In genomic region chr3:16332904-16333426, GRCh38 we compare ENCODE assay signal across 1 cellular context.
TF ChIP-seq lines count a peak whose summit lies in the region.

No MANE protein-coding gene starts in this region.

TF ChIP-seq in HepG2, 621 proteins besides CTCF, POLR2A, EP300 and RAD21 (continued from another document and continues in another):
- TF ChIP-seq FOXP1 (IDR thresholded peaks at IDR 0.05) (no peak), FOXP1 (CRISPR knock-in tag; IDR thresholded peaks at IDR 0.05) (peak; percentile 84), ZNF710 (CRISPR knock-in tag; IDR thresholded peaks at IDR 0.05; ENCODE audit: borderline replicate concordance) (0 out of 2 replicates have a peak, but pooled peaks have one; percentile 43), DNMT1 (CRISPR knock-in tag; IDR thresholded peaks at IDR 0.05) (no peak), CBFB (CRISPR knock-in tag; IDR thresholded peaks at IDR 0.05) (peak; percentile 50; the same call in 1 of the 2 replicates), ZGPAT (CRISPR knock-in tag; IDR thresholded peaks at IDR 0.05) (peak; percentile 72), RFX3 (CRISPR knock-in tag; IDR thresholded peaks at IDR 0.05) (no peak), ZNF12 (CRISPR knock-in tag; IDR thresholded peaks at IDR 0.05) (peak; percentile 71; the same call in 1 of the 2 replicates), ZNF362 (CRISPR knock-in tag; IDR thresholded peaks at IDR 0.05; ENCODE audit: borderline replicate concordance) (peak; percentile 63; the same call in 1 of the 2 replicates), ZNF646 (CRISPR knock-in tag; IDR thresholded peaks at IDR 0.05) (peak; percentile 89), PHF21A (CRISPR knock-in tag; IDR thresholded peaks at IDR 0.05) (peak; percentile 77; the same call in 1 of the 2 replicates), EEA1 (CRISPR knock-in tag; IDR thresholded peaks at IDR 0.05; ENCODE audit: borderline replicate concordance) (no peak), HNF1B (CRISPR knock-in tag; IDR thresholded peaks at IDR 0.05) (peak; percentile 51; the same call in 1 of the 2 replicates), ARNTL (CRISPR knock-in tag; IDR thresholded peaks at IDR 0.05) (no peak), ZSCAN31 (CRISPR knock-in tag; IDR thresholded peaks at IDR 0.05; ENCODE audit: low read depth) (peak; percentile 63; the same call in 1 of the 2 replicates), NFKBIZ (CRISPR knock-in tag; IDR thresholded peaks at IDR 0.05) (0 out of 2 replicates have a peak, but pooled peaks have one; percentile 79), SNAPC2 (CRISPR knock-in tag; IDR thresholded peaks at IDR 0.05) (peak; percentile 68; the same call in 1 of the 2 replicates), ZMYM2 (CRISPR knock-in tag; IDR thresholded peaks at IDR 0.05) (0 out of 2 replicates have a peak, but pooled peaks have one; percentile 46), HNRNPL (IDR thresholded peaks at IDR 0.05; ENCODE audit: low read depth, low read length) (no peak), SNAPC5 (CRISPR knock-in tag; IDR thresholded peaks at IDR 0.05; ENCODE audit: borderline replicate concordance) (no peak), FOXP4 (CRISPR knock-in tag; IDR thresholded peaks at IDR 0.05) (peak; percentile 73), NCOA2 (CRISPR knock-in tag; IDR thresholded peaks at IDR 0.05) (peak; percentile 95), TEAD3 (CRISPR knock-in tag; optimal IDR thresholded peaks at IDR 0.05; ENCODE audit: borderline replicate concordance) (peak; percentile 100), KLF16 (CRISPR knock-in tag; IDR thresholded peaks at IDR 0.05) (0 out of 4 replicates have a peak, but pooled peaks of 1 of the 2 experiments have one; percentile 9), ZNF230 (CRISPR knock-in tag; IDR thresholded peaks at IDR 0.05) (no peak), ESRRA (CRISPR knock-in tag; IDR thresholded peaks at IDR 0.05; ENCODE audit: low read depth) (peak; percentile 52; the same call in 1 of the 2 replicates), HHEX (CRISPR knock-in tag; IDR thresholded peaks at IDR 0.05) (peak; percentile 82), HDAC1 (CRISPR knock-in tag; IDR thresholded peaks at IDR 0.05) (peak; percentile 67), DPF2 (CRISPR knock-in tag; IDR thresholded peaks at IDR 0.05; ENCODE audit: borderline replicate concordance, low read depth) (peak; percentile 79; the same call in 1 of the 2 replicates), HMGXB4 (CRISPR knock-in tag; IDR thresholded peaks at IDR 0.05; ENCODE audit: borderline replicate concordance in 1 of 2, low read depth in 1 of 2) (0 out of 4 replicates have a peak, but pooled peaks of 1 of the 2 experiments have one; percentile 18)
